In the genomic region with DNA sequence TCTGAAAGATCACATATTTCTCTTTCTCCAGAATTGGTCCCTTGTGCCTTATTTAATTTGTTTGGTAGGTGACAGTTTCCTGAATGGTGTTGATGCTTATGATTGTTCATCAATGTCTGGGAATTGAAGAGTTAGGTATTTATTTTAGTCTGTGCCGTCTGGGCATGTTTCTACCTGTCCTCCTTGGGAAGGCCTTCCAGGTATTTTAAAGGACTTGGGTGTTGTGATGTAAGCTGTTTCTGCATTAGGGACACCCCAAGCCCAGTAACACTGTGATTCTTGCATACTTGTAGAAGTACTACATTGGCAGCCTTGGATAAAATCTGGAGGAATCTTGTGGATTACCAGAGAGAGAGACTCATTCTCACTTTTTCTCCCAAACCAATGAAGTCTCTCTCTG, we compare ENCODE assay signal across 22 cellular contexts.
"Had no signal": no experiment of that assay in that cellular context is flagged by ENCODE, and none has a peak within 500 bp of the region (broad histone marks: within the 10 kb centered on the region; RNA-seq: fewer than 3 reads in every experiment).

No MANE protein-coding gene starts in this region.

- DNase-seq: effector memory CD8-positive, alpha-beta T cell; esophagus squamous epithelium; foreskin fibroblast; hippocampal formation; natural killer cell; occipital lobe; pancreas; spleen; stimulated activated CD4-positive, alpha-beta T cell treated with anti-CD3 and anti-CD28 coated beads, Interleukin-15, amount 100 ng/mL, for 24 hours; stimulated activated CD4-positive, alpha-beta T cell treated with anti-CD3 and anti-CD28 coated beads, Interleukin-2, amount 100 ng/mL, for 24 hours; stimulated activated CD4-positive, alpha-beta T cell treated with anti-CD3 and anti-CD28 coated beads, Interleukin-4, amount 100 ng/mL, for 4 hours; stimulated activated naive B cell treated with anti-CD40 and anti-IgM and Interleukin-4, amounts not matched to agents 10 μg/mL and 1 μg/mL and 100 μg/mL, for 72 hours; stimulated activated naive CD8-positive, alpha-beta T cell treated with anti-CD3 and anti-CD28 coated beads, Interleukin-15, amount 100 ng/mL, for 72 hours; testis; upper lobe of right lung had no signal

- H3K9me3 ChIP-seq: esophagus squamous epithelium, testis, upper lobe of right lung, vagina had no signal

- H3K4me3 ChIP-seq: esophagus squamous epithelium, pancreas, spleen, testis, tibial nerve, upper lobe of right lung, vagina had no signal

- H3K36me3 ChIP-seq: esophagus squamous epithelium, pancreas, spleen, tibial nerve, upper lobe of right lung, vagina had no signal

- H3K27ac Mint-ChIP-seq: dendritic cell treated with granulocyte-macrophage colony-stimulating factor and Interleukin-4, amounts not matched to agents 40 ng/mL and 50 ng/mL, for 4 days; effector memory CD8-positive, alpha-beta T cell; natural killer cell; progenitor cell of endocrine pancreas; stimulated activated naive B cell treated with anti-CD40 and anti-IgM and Interleukin-4, amounts not matched to agents 10 μg/mL and 1 μg/mL and 100 μg/mL, for 72 hours; stimulated activated naive CD8-positive, alpha-beta T cell treated with anti-CD3 and anti-CD28 coated beads, Interleukin-15, amount 100 ng/mL, for 72 hours had no signal

- H3K36me3 Mint-ChIP-seq: mesothelial cell of epicardium; natural killer cell; stimulated activated naive B cell treated with anti-CD40 and anti-IgM and Interleukin-4, amounts not matched to agents 10 μg/mL and 1 μg/mL and 100 μg/mL, for 72 hours had no signal

- FAIRE-seq: colon, pancreas had no signal

- ATAC-seq: effector memory CD8-positive, alpha-beta T cell; natural killer cell; stimulated activated naive B cell treated with anti-CD40 and anti-IgM and Interleukin-4, amounts not matched to agents 10 μg/mL and 1 μg/mL and 100 μg/mL, for 72 hours; stimulated activated naive CD8-positive, alpha-beta T cell treated with anti-CD3 and anti-CD28 coated beads, Interleukin-15, amount 100 ng/mL, for 72 hours had no signal

- H3K27me3 ChIP-seq: esophagus squamous epithelium, pancreas, spleen, testis, tibial nerve, upper lobe of right lung, vagina had no signal

- H3K4me1 ChIP-seq: esophagus squamous epithelium, pancreas, spleen, testis, tibial nerve, upper lobe of right lung, vagina had no signal

- H3K4me3 Mint-ChIP-seq: dendritic cell treated with granulocyte-macrophage colony-stimulating factor and Interleukin-4, amounts not matched to agents 40 ng/mL and 50 ng/mL, for 4 days; effector memory CD8-positive, alpha-beta T cell; mesothelial cell of epicardium; natural killer cell; neural crest cell; stimulated activated naive B cell treated with anti-CD40 and anti-IgM and Interleukin-4, amounts not matched to agents 10 μg/mL and 1 μg/mL and 100 μg/mL, for 72 hours; stimulated activated naive CD8-positive, alpha-beta T cell treated with anti-CD3 and anti-CD28 coated beads, Interleukin-15, amount 100 ng/mL, for 72 hours had no signal

- H3K27ac ChIP-seq: esophagus squamous epithelium, pancreas, testis, tibial nerve, upper lobe of right lung, vagina had no signal

- H3K4me1 Mint-ChIP-seq: natural killer cell; neural crest cell; stimulated activated naive B cell treated with anti-CD40 and anti-IgM and Interleukin-4, amounts not matched to agents 10 μg/mL and 1 μg/mL and 100 μg/mL, for 72 hours; stimulated activated naive CD8-positive, alpha-beta T cell treated with anti-CD3 and anti-CD28 coated beads, Interleukin-15, amount 100 ng/mL, for 72 hours had no signal

- H3K27me3 Mint-ChIP-seq: dendritic cell treated with granulocyte-macrophage colony-stimulating factor and Interleukin-4, amounts not matched to agents 40 ng/mL and 50 ng/mL, for 4 days; effector memory CD8-positive, alpha-beta T cell; progenitor cell of endocrine pancreas; stimulated activated naive B cell treated with anti-CD40 and anti-IgM and Interleukin-4, amounts not matched to agents 10 μg/mL and 1 μg/mL and 100 μg/mL, for 72 hours had no signal
